In genomic region chr6:133891814-133892443, GRCh38 we compare ENCODE assay signal across 9 cellular contexts. TPM values are rescaled to one million over a fixed set of nuclear protein-coding genes. Genes with fewer than 3 reads are reported as not detected.
DNase-seq lines count a peak whose midpoint lies in the region; ATAC-seq and TF ChIP-seq lines count a peak whose summit lies in the region.
"Had no signal": no experiment of that assay in that cellular context is flagged by ENCODE, and none has a peak within 500 bp of the region (broad histone marks: within the 10 kb centered on the region; RNA-seq: fewer than 3 reads in every experiment).

No MANE protein-coding gene starts in this region.

- H3K9me3 Mint-ChIP-seq in activated CD4-positive, alpha-beta T cell treated with anti-CD3 and anti-CD28 coated beads for 36 hours (ENCODE audit: low read depth), result no peaks in the 10 kb centered on the region
- no peaks in the 10 kb centered on the region for H3K9me3 Mint-ChIP-seq in activated naive CD8-positive, alpha-beta T cell treated with anti-CD3 and anti-CD28 coated beads, Interleukin-2, amount 50 U/mL, for 24 hours

- H3K4me1 ChIP-seq in right lobe of liver, result peaks cover 0 to 20% (median 2%) of the 10 kb centered on the region in 4 donors
- peaks cover 40% of the 10 kb centered on the region for H3K4me1 ChIP-seq in stomach smooth muscle (ENCODE audit: control insufficient read depth, insufficient read depth, low read length)

- H3K4me3 ChIP-seq in right lobe of liver (peak overlapping the region; percentile 4 to 39 (median 38)), stomach smooth muscle (ENCODE audit: low read length in 2 of 2) (peak overlapping the region; percentile 75 to 78)

- WGBS in right lobe of liver (ENCODE audit: insufficient coverage, low coverage, low lambda C conversion rate, missing lambda C conversion rate), result under 1% methylated on average over 14 of the region's 14 CpGs

- H3K9ac ChIP-seq in stomach smooth muscle (ENCODE audit: low read length in 2 of 2), result peak overlapping the region; percentile 13 to 70

- H3K36me3 ChIP-seq in right lobe of liver (no peaks in the 10 kb centered on the region), stomach smooth muscle (ENCODE audit: control insufficient read depth in 2 of 2, insufficient read depth in 2 of 2, low read length in 2 of 2) (no peaks in the 10 kb centered on the region)

- H3K27me3 ChIP-seq in right lobe of liver (peaks cover 23 to 45% of the 10 kb centered on the region in 2 donors), stomach smooth muscle (ENCODE audit: control insufficient read depth in 1 of 2, insufficient read depth in 2 of 2, low read length in 2 of 2) (peaks cover 58 to 78% of the 10 kb centered on the region in 2 donors)

- no peaks in the 10 kb centered on the region for H3K9me3 ChIP-seq in right lobe of liver
- H3K9me3 ChIP-seq in stomach smooth muscle (ENCODE audit: control insufficient read depth in 2 of 2, low read length in 2 of 2), result no peaks in the 10 kb centered on the region

- H3K4me3 Mint-ChIP-seq in activated CD4-positive, alpha-beta T cell treated with anti-CD3 and anti-CD28 coated beads for 36 hours, result peak overlapping the region; percentile 24
- peak overlapping the region; percentile 72 for H3K4me3 Mint-ChIP-seq in activated naive CD8-positive, alpha-beta T cell treated with anti-CD3 and anti-CD28 coated beads, Interleukin-2, amount 50 U/mL, for 24 hours

- intact Hi-C loops in activated CD4-positive, alpha-beta T cell treated with anti-CD3 and anti-CD28 coated beads for 36 hours (cut with DNase I, micrococcal nuclease), result loop anchor here (2.0 to 5.0 kb wide), 3 partner anchors 37 to 650 kb away; partner anchors contain the start of gene EYA4 (in 2 of the 2)
- intact Hi-C loops in right lobe of liver (cut with DNase I), result no loop called here
- intact Hi-C loops in posterior vena cava (cut with DNase I), result loop anchor here in 1 of 2 donors (10.0 kb wide), 1 partner anchor 47 kb away; no protein-coding TSS in a partner anchor

- no peak for DNase-seq in activated CD4-positive, alpha-beta T cell treated with anti-CD3 and anti-CD28 coated beads for 36 hours
- no peak for DNase-seq in activated CD4-positive, alpha-beta T cell treated with anti-CD3 and anti-CD28 coated beads for 1 hour
- no peak for DNase-seq in activated naive CD8-positive, alpha-beta T cell treated with anti-CD3 and anti-CD28 coated beads, Interleukin-2, amount 50 U/mL, for 24 hours
- DNase-seq in right lobe of liver (no peak), posterior vena cava (ENCODE audit: low spot score) (no peak), GF-D8 (lab: John Stamatoyannopoulos, UW) (no peak), NCI-H2196 treated with DMSO at 0.1 percent for 48 hours (lab: John Stamatoyannopoulos, UW; ENCODE audit: unreplicated experiment) (no peak)
- DNase-seq: NCI-H226 had no signal

- CTCF ChIA-PET in activated CD4-positive, alpha-beta T cell treated with anti-CD3 and anti-CD28 coated beads for 36 hours (lab: Charles Lee), result interaction anchor here (0.8 to 2.9 kb wide), 5 partner anchors 18 to 899 kb away, joined by 3 to 13 read pairs (median 3); no protein-coding TSS in a partner anchor

- TF ChIP-seq POLR2A in right lobe of liver (IDR thresholded peaks at IDR 0.05), result no peak

- no peak overlapping the region for H3K27ac Mint-ChIP-seq in activated CD4-positive, alpha-beta T cell treated with anti-CD3 and anti-CD28 coated beads for 36 hours
- H3K27ac Mint-ChIP-seq in activated naive CD8-positive, alpha-beta T cell treated with anti-CD3 and anti-CD28 coated beads, Interleukin-2, amount 50 U/mL, for 24 hours, result no peak overlapping the region

- POLR2A ChIA-PET in activated CD4-positive, alpha-beta T cell treated with anti-CD3 and anti-CD28 coated beads for 36 hours (lab: Charles Lee), result no interaction called here

- peaks cover 41% of the 10 kb centered on the region for H3K4me1 Mint-ChIP-seq in activated CD4-positive, alpha-beta T cell treated with anti-CD3 and anti-CD28 coated beads for 36 hours
- H3K4me1 Mint-ChIP-seq in activated naive CD8-positive, alpha-beta T cell treated with anti-CD3 and anti-CD28 coated beads, Interleukin-2, amount 50 U/mL, for 24 hours, result peaks cover 40% of the 10 kb centered on the region

- H3K27me3 Mint-ChIP-seq in activated CD4-positive, alpha-beta T cell treated with anti-CD3 and anti-CD28 coated beads for 36 hours, result peaks cover 80% of the 10 kb centered on the region
- H3K27me3 Mint-ChIP-seq in activated naive CD8-positive, alpha-beta T cell treated with anti-CD3 and anti-CD28 coated beads, Interleukin-2, amount 50 U/mL, for 24 hours, result peaks cover 88% of the 10 kb centered on the region

- H3K27ac ChIP-seq in right lobe of liver, result no peak overlapping the region
- H3K27ac ChIP-seq in stomach smooth muscle (ENCODE audit: low read length), result peak overlapping the region; percentile 55

- ATAC-seq in activated CD4-positive, alpha-beta T cell treated with anti-CD3 and anti-CD28 coated beads for 36 hours, result no peak
- ATAC-seq in activated naive CD8-positive, alpha-beta T cell treated with anti-CD3 and anti-CD28 coated beads, Interleukin-2, amount 50 U/mL, for 24 hours, result no peak
- no peak for ATAC-seq in right lobe of liver

- H3K36me3 Mint-ChIP-seq in activated CD4-positive, alpha-beta T cell treated with anti-CD3 and anti-CD28 coated beads for 36 hours (ENCODE audit: low read depth), result no peaks in the 10 kb centered on the region
- H3K36me3 Mint-ChIP-seq in activated naive CD8-positive, alpha-beta T cell treated with anti-CD3 and anti-CD28 coated beads, Interleukin-2, amount 50 U/mL, for 24 hours (ENCODE audit: low read depth), result no peaks in the 10 kb centered on the region

- no peak for TF ChIP-seq CTCF in right lobe of liver (IDR thresholded peaks at IDR 0.05)

RNA-seq across cellular contexts. Expression of gene TCF21, which starts 3.0 kb away (rescaled TPM):
- not detected for total RNA-seq in activated CD4-positive, alpha-beta T cell treated with anti-CD3 and anti-CD28 coated beads for 36 hours
- total RNA-seq in right lobe of liver (1 to 10 TPM in 3 of 6 experiments, under 1 TPM in 3; 0.46 to 1.5 (median 0.99) TPM), posterior vena cava (1 to 10 TPM; 1.9 to 4.5 TPM)

Comparison
In these comparisons a context has a peak if more than half of its experiments do, and no peak if none do; other contexts are left out.
1. intact Hi-C loops: an anchor here in activated CD4-positive, alpha-beta T cell treated with anti-CD3 and anti-CD28 coated beads for 36 hours (2.0 to 5.0 kb wide); none called in right lobe of liver.